35 cellular contexts compared by ENCODE assay signal in genomic region chr9:137016436-137016835, GRCh38. TPM values are rescaled to one million over a fixed set of nuclear protein-coding genes. Genes with fewer than 3 reads are reported as not detected.
"Had no signal": no experiment of that assay in that cellular context is flagged by ENCODE, and none has a peak within 500 bp of the region (broad histone marks: within the 10 kb centered on the region; RNA-seq: fewer than 3 reads in every experiment).

No MANE protein-coding gene starts in this region.

- H3K4me1 ChIP-seq: adrenal gland, body of pancreas, breast epithelium had no signal

- H3K27ac ChIP-seq: adrenal gland, body of pancreas, brain microvascular endothelial cell, breast epithelium, WERI-Rb-1 had no signal

- H3K27ac Mint-ChIP-seq: activated CD4-positive, alpha-beta memory T cell treated with anti-CD3 and anti-CD28 coated beads, Interleukin-2, amount 10 ng/mL, durations not matched to agents 7 days and 5 days; activated CD4-positive, alpha-beta T cell treated with anti-CD3 and anti-CD28 coated beads for 36 hours; activated CD4-positive, alpha-beta T cell treated with anti-CD3 and anti-CD28 coated beads, Interleukin-2, amount 10 ng/mL, durations not matched to agents 7 days and 5 days; activated CD8-positive, alpha-beta memory T cell treated with anti-CD3 and anti-CD28 coated beads, Interleukin-2, amount 10 ng/mL, durations not matched to agents 7 days and 5 days; activated CD8-positive, alpha-beta T cell treated with anti-CD3 and anti-CD28 coated beads, Interleukin-2, amount 10 ng/mL, durations not matched to agents 7 days and 5 days; activated naive CD4-positive, alpha-beta T cell treated with anti-CD3 and anti-CD28 coated beads, Interleukin-2, amount 50 U/mL, for 72 hours; activated naive CD8-positive, alpha-beta T cell treated with anti-CD3 and anti-CD28 coated beads for 36 hours; activated T-cell treated with anti-CD3 and anti-CD28 coated beads, Interleukin-2, amount 50 U/mL, for 24 hours; activated T-helper 2 cell treated with anti-CD3 and anti-CD28 coated beads, Interferon-gamma antibody, Interleukin-2, Interleukin-4, amounts not matched to agents 10 μg/mL and 5 μg/mL and 100 μg/mL, durations not matched to agents 14 hours and 24 hours and 36 hours; T-helper 1 cell treated with Interleukin-12 subunit alpha and Interleukin-12 subunit beta and Interleukin-4 antibody, amounts not matched to agents 30 μg/mL and 1 μg/mL, for 36 hours; T-helper 2 cell treated with Interferon-gamma antibody and Interleukin-4, amounts not matched to agents 5 μg/mL and 100 μg/mL, for 36 hours; WTC11 had no signal

- H3K27me3 ChIP-seq: adrenal gland, body of pancreas, brain microvascular endothelial cell, breast epithelium had no signal

- H3K9me3 Mint-ChIP-seq: activated CD4-positive, alpha-beta memory T cell treated with anti-CD3 and anti-CD28 coated beads, Interleukin-2, amount 10 ng/mL, durations not matched to agents 7 days and 5 days; activated CD4-positive, alpha-beta T cell treated with anti-CD3 and anti-CD28 coated beads, Interleukin-2, amount 10 ng/mL, durations not matched to agents 7 days and 5 days; activated naive CD4-positive, alpha-beta T cell treated with anti-CD3 and anti-CD28 coated beads, Interleukin-2, amount 50 U/mL, for 72 hours; activated naive CD8-positive, alpha-beta T cell treated with anti-CD3 and anti-CD28 coated beads for 36 hours; activated T-cell treated with anti-CD3 and anti-CD28 coated beads, Interleukin-2, amount 50 U/mL, for 24 hours; activated T-helper 2 cell treated with anti-CD3 and anti-CD28 coated beads, Interferon-gamma antibody, Interleukin-2, Interleukin-4, amounts not matched to agents 10 μg/mL and 5 μg/mL and 100 μg/mL, durations not matched to agents 14 hours and 24 hours and 36 hours; T-helper 1 cell treated with Interleukin-12 subunit alpha and Interleukin-12 subunit beta and Interleukin-4 antibody, amounts not matched to agents 30 μg/mL and 1 μg/mL, for 36 hours; T-helper 2 cell treated with Interferon-gamma antibody and Interleukin-4, amounts not matched to agents 5 μg/mL and 100 μg/mL, for 36 hours; WTC11 had no signal

- H3K9me3 ChIP-seq: adrenal gland, body of pancreas, breast epithelium had no signal

- H3K27me3 Mint-ChIP-seq: activated CD4-positive, alpha-beta memory T cell treated with anti-CD3 and anti-CD28 coated beads, Interleukin-2, amount 10 ng/mL, durations not matched to agents 7 days and 5 days; activated CD4-positive, alpha-beta T cell treated with anti-CD3 and anti-CD28 coated beads for 36 hours; activated CD4-positive, alpha-beta T cell treated with anti-CD3 and anti-CD28 coated beads, Interleukin-2, amount 10 ng/mL, durations not matched to agents 7 days and 5 days; activated CD8-positive, alpha-beta memory T cell treated with anti-CD3 and anti-CD28 coated beads, Interleukin-2, amount 10 ng/mL, durations not matched to agents 7 days and 5 days; activated naive CD8-positive, alpha-beta T cell treated with anti-CD3 and anti-CD28 coated beads for 36 hours; activated T-cell treated with anti-CD3 and anti-CD28 coated beads, Interleukin-2, amount 50 U/mL, for 24 hours had no signal

- ATAC-seq: activated CD4-positive, alpha-beta T cell treated with anti-CD3 and anti-CD28 coated beads for 36 hours; activated CD4-positive, CD25-positive, alpha-beta regulatory T cell treated with anti-CD3 and anti-CD28 coated beads, Interleukin-2, amount 50 U/mL, for 24 hours; activated CD8-positive, alpha-beta memory T cell treated with anti-CD3 and anti-CD28 coated beads, Interleukin-2, amount 10 ng/mL, durations not matched to agents 7 days and 5 days; activated CD8-positive, alpha-beta T cell treated with anti-CD3 and anti-CD28 coated beads, Interleukin-2, amount 10 ng/mL, durations not matched to agents 7 days and 5 days; activated naive CD4-positive, alpha-beta T cell treated with anti-CD3 and anti-CD28 coated beads, Interleukin-2, amount 50 U/mL, for 72 hours; body of pancreas; WTC11 had no signal

- H3K36me3 Mint-ChIP-seq: activated naive CD4-positive, alpha-beta T cell treated with anti-CD3 and anti-CD28 coated beads, Interleukin-2, amount 50 U/mL, for 72 hours; activated naive CD8-positive, alpha-beta T cell treated with anti-CD3 and anti-CD28 coated beads for 36 hours had no signal

- H3K4me3 Mint-ChIP-seq: activated CD4-positive, alpha-beta memory T cell treated with anti-CD3 and anti-CD28 coated beads, Interleukin-2, amount 10 ng/mL, durations not matched to agents 7 days and 5 days; activated CD4-positive, alpha-beta T cell treated with anti-CD3 and anti-CD28 coated beads for 36 hours; activated CD4-positive, alpha-beta T cell treated with anti-CD3 and anti-CD28 coated beads, Interleukin-2, amount 10 ng/mL, durations not matched to agents 7 days and 5 days; activated CD8-positive, alpha-beta memory T cell treated with anti-CD3 and anti-CD28 coated beads, Interleukin-2, amount 10 ng/mL, durations not matched to agents 7 days and 5 days; activated CD8-positive, alpha-beta T cell treated with anti-CD3 and anti-CD28 coated beads, Interleukin-2, amount 10 ng/mL, durations not matched to agents 7 days and 5 days; activated naive CD8-positive, alpha-beta T cell treated with anti-CD3 and anti-CD28 coated beads for 36 hours; activated T-cell treated with anti-CD3 and anti-CD28 coated beads, Interleukin-2, amount 50 U/mL, for 24 hours; T-helper 1 cell treated with Interleukin-12 subunit alpha and Interleukin-12 subunit beta and Interleukin-4 antibody, amounts not matched to agents 30 μg/mL and 1 μg/mL, for 36 hours; T-helper 2 cell treated with Interferon-gamma antibody and Interleukin-4, amounts not matched to agents 5 μg/mL and 100 μg/mL, for 36 hours; WTC11 had no signal

- H3K4me3 ChIP-seq: adrenal gland, body of pancreas, breast epithelium had no signal

- H3K4me1 Mint-ChIP-seq: activated CD4-positive, alpha-beta T cell treated with anti-CD3 and anti-CD28 coated beads for 36 hours; activated CD4-positive, alpha-beta T cell treated with anti-CD3 and anti-CD28 coated beads, Interleukin-2, amount 10 ng/mL, durations not matched to agents 7 days and 5 days; activated naive CD8-positive, alpha-beta T cell treated with anti-CD3 and anti-CD28 coated beads for 36 hours; WTC11 had no signal

- H3K36me3 ChIP-seq: breast epithelium had no signal

- DNase-seq: activated CD4-positive, alpha-beta memory T cell treated with anti-CD3 and anti-CD28 coated beads, Interleukin-2, amount 10 ng/mL, durations not matched to agents 7 days and 5 days; activated CD4-positive, alpha-beta T cell treated with anti-CD3 and anti-CD28 coated beads for 1 hour; activated CD4-positive, alpha-beta T cell treated with anti-CD3 and anti-CD28 coated beads for 36 hours; activated CD4-positive, alpha-beta T cell treated with anti-CD3 and anti-CD28 coated beads for 48 hours; activated CD4-positive, alpha-beta T cell treated with anti-CD3 and anti-CD28 coated beads, Interleukin-2, amount 10 ng/mL, durations not matched to agents 7 days and 5 days; activated CD4-positive, alpha-beta T cell treated with anti-CD3 and anti-CD28 coated beads, Interleukin-2, amount 50 U/mL, for 48 hours; activated CD4-positive, CD25-positive, alpha-beta regulatory T cell; activated CD8-positive, alpha-beta memory T cell treated with anti-CD3 and anti-CD28 coated beads for 24 hours; activated CD8-positive, alpha-beta memory T cell treated with anti-CD3 and anti-CD28 coated beads, Interleukin-2, amount 10 ng/mL, durations not matched to agents 7 days and 5 days; activated CD8-positive, alpha-beta memory T cell treated with anti-CD3 and anti-CD28 coated beads, Interleukin-2, amount 50 U/mL, for 48 hours; activated CD8-positive, alpha-beta T cell treated with anti-CD3 and anti-CD28 coated beads, Interleukin-2, amount 10 ng/mL, durations not matched to agents 7 days and 5 days; activated effector memory CD4-positive, alpha-beta T cell treated with Interleukin-2 at 50 U/mL for 16 hours; activated gamma-delta T cell; activated naive CD4-positive, alpha-beta T cell treated with anti-CD3 and anti-CD28 coated beads, Interleukin-2, amount 50 U/mL, for 16 hours; activated naive CD4-positive, alpha-beta T cell treated with Interleukin-2 at 50 U/mL for 16 hours; activated naive CD8-positive, alpha-beta T cell treated with anti-CD3 and anti-CD28 coated beads for 36 hours; activated T-cell treated with anti-CD3 and anti-CD28 coated beads, Interleukin-2, amount 50 U/mL, for 24 hours; activated T-cell treated with anti-CD3 and anti-CD28 coated beads, Interleukin-2, amount 50 U/mL, for 48 hours; adrenal gland; amniotic stem cell; aorta; body of pancreas; brain microvascular endothelial cell; central memory CD4-positive, alpha-beta T cell; T-helper 1 cell; T-helper 2 cell; T-helper 9 cell; WERI-Rb-1 had no signal

RNA-seq across cellular contexts. Expression of gene FUT7, which starts 15.5 kb away (rescaled TPM):
- polyA plus RNA-seq: aorta had no signal
